Comparison of ENCODE assay signal across 15 cellular contexts in the genomic region with DNA sequence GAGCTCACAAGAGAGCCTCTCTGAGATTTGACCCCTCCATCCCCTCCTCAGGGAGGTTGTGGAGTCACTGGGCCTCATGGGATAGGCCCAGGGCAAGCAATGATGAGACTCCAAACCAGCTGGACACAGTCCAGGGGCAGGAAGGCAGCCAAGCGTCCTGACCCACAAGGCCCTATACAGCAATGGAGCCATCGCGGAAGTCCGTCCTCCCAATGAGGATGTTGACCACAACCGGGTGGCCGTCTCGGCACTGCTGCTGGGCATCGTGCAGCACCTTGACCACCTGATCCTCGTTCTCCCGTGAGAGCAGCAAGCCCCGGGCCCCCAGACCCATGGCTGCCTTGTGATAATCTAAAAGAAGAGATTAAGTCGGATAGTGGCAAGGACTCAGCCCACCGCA. TPM values are rescaled to one million over a fixed set of nuclear protein-coding genes. Genes with fewer than 3 reads are reported as not detected.
DNase-seq lines count a peak whose midpoint lies in the region; ATAC-seq and TF ChIP-seq lines count a peak whose summit lies in the region.
"Had no signal": no experiment of that assay in that cellular context is flagged by ENCODE, and none has a peak within 500 bp of the region (broad histone marks: within the 10 kb centered on the region; RNA-seq: fewer than 3 reads in every experiment).

No MANE protein-coding gene starts in this region.

- no peaks in the 10 kb centered on the region for H3K9me3 ChIP-seq in colonic mucosa
- no peaks in the 10 kb centered on the region for H3K9me3 ChIP-seq in left ventricle myocardium inferior (replicated peaks)
- no peaks in the 10 kb centered on the region for H3K9me3 ChIP-seq in CD8-positive, alpha-beta T cell (ENCODE audit: low read length)

- H3K4me3 ChIP-seq in colonic mucosa, result no peak overlapping the region
- no peak overlapping the region for H3K4me3 ChIP-seq in left ventricle myocardium inferior
- H3K4me3 ChIP-seq in CD8-positive, alpha-beta T cell (ENCODE audit: low read depth, low read length), result no peak overlapping the region
- no peak overlapping the region for H3K4me3 ChIP-seq in GM23338
- H3K4me3 ChIP-seq: K562 had no signal

- H3K36me3 ChIP-seq in colonic mucosa, result peaks cover 30% of the 10 kb centered on the region
- peaks cover 100% of the 10 kb centered on the region for H3K36me3 ChIP-seq in left ventricle myocardium inferior
- peaks cover 32% of the 10 kb centered on the region for H3K36me3 ChIP-seq in CD8-positive, alpha-beta T cell (ENCODE audit: insufficient read depth, low read length)
- peaks cover 32% of the 10 kb centered on the region for H3K36me3 ChIP-seq in GM23338 (ENCODE audit: insufficient read depth)

- no peaks in the 10 kb centered on the region for H3K9me2 ChIP-seq in GM23338 (ENCODE audit: insufficient read depth)

- CTCF ChIA-PET in CD8-positive, alpha-beta T cell (lab: Charles Lee), result interaction anchor here (0.9 to 1.3 kb wide), 2 partner anchors 17 to 34 kb away, joined by 5 read pairs; no protein-coding TSS in a partner anchor

- H3K79me2 ChIP-seq in GM23338 (replicated peaks; ENCODE audit: insufficient read depth), result no peaks in the 10 kb centered on the region

- H4K20me1 ChIP-seq in GM23338 (replicated peaks; ENCODE audit: insufficient read depth), result peaks cover 4% of the 10 kb centered on the region; the same call in 1 of the 2 replicates

- H3K4me1 ChIP-seq in colonic mucosa (no peaks in the 10 kb centered on the region), left ventricle myocardium inferior (peaks cover 38% of the 10 kb centered on the region), GM23338 (ENCODE audit: insufficient read depth) (no peaks in the 10 kb centered on the region)
- H3K4me1 ChIP-seq in CD8-positive, alpha-beta T cell (ENCODE audit: insufficient read depth, low read length), result no peaks in the 10 kb centered on the region

- TF ChIP-seq CTCF in colonic mucosa (IDR thresholded peaks at IDR 0.05) (no peak), left ventricle myocardium inferior (IDR thresholded peaks at IDR 0.05; ENCODE audit: borderline replicate concordance) (no peak), progenitor cell of endocrine pancreas (IDR thresholded peaks at IDR 0.05; ENCODE audit: unreplicated experiment) (no peak), GM23338 (conservative IDR thresholded peaks at IDR 0.05; ENCODE audit: low read depth in 2 of 2) (no peak)
- no peak for TF ChIP-seq CTCF in CD8-positive, alpha-beta T cell (IDR thresholded peaks at IDR 0.05)

- POLR2A ChIA-PET in CD8-positive, alpha-beta T cell (lab: Charles Lee), result no interaction called here

- H3K9ac ChIP-seq in colonic mucosa (ENCODE audit: low read depth in 2 of 2, low read length in 2 of 2), result no peak overlapping the region

- H3K27ac Mint-ChIP-seq in progenitor cell of endocrine pancreas (peak overlapping the region; percentile 69), GM23338 (no peak overlapping the region)
- H3K27ac Mint-ChIP-seq in CD8-positive, alpha-beta T cell, result no peak overlapping the region
- H3K27ac Mint-ChIP-seq: activated CD4-positive, alpha-beta memory T cell treated with anti-CD3 and anti-CD28 coated beads for 36 hours; stimulated activated naive CD8-positive, alpha-beta T cell treated with anti-CD3 and anti-CD28 coated beads, Interleukin-15, Interleukin-2, amounts not matched to agents 100 ng/mL and 50 ng/mL, for 24 hours had no signal

- no peak for ATAC-seq in CD8-positive, alpha-beta T cell
- ATAC-seq in GM23338 (no peak), GM21576 (IDR thresholded peaks at IDR 0.05; ENCODE audit: unreplicated experiment) (no peak)
- ATAC-seq: K562 had no signal

- no peaks in the 10 kb centered on the region for H3K27me3 ChIP-seq in colonic mucosa
- no peaks in the 10 kb centered on the region for H3K27me3 ChIP-seq in left ventricle myocardium inferior (ENCODE audit: low read depth)
- no peaks in the 10 kb centered on the region for H3K27me3 ChIP-seq in CD8-positive, alpha-beta T cell (ENCODE audit: insufficient read depth, low read length)
- H3K27me3 ChIP-seq in GM23338 (ENCODE audit: insufficient read depth), result no peaks in the 10 kb centered on the region

- no peak overlapping the region for H2AFZ ChIP-seq in GM23338

- intact Hi-C loops in colonic mucosa (cut with DNase I), result no loop called here
- intact Hi-C loops in left ventricle myocardium inferior (cut with micrococcal nuclease), result no loop called here
- intact Hi-C loops in CD8-positive, alpha-beta T cell (cut with DNase I, micrococcal nuclease), result no loop called here

- peaks cover 14% of the 10 kb centered on the region for H3K36me3 Mint-ChIP-seq in progenitor cell of endocrine pancreas (ENCODE audit: insufficient read depth)
- H3K36me3 Mint-ChIP-seq in CD8-positive, alpha-beta T cell, result peaks cover 53% of the 10 kb centered on the region
- H3K36me3 Mint-ChIP-seq in GM23338 (ENCODE audit: low read depth), result peaks cover 84% of the 10 kb centered on the region

- peak; percentile 70 for DNase-seq in AG20443 (ENCODE audit: low spot score)
- peak; percentile 53 for DNase-seq in colonic mucosa
- peak; percentile 90 for DNase-seq in left ventricle myocardium inferior
- DNase-seq in progenitor cell of endocrine pancreas (ENCODE audit: low spot score, unreplicated experiment), result no peak
- no peak for DNase-seq in CD8-positive, alpha-beta T cell
- no peak for DNase-seq in GM23338 (ENCODE audit: low spot score)
- no peak for DNase-seq in SHP77 (lab: John Stamatoyannopoulos, UW)
- DNase-seq: activated CD4-positive, alpha-beta memory T cell treated with anti-CD3 and anti-CD28 coated beads for 36 hours; amniotic stem cell; glutamatergic neuron; stimulated activated CD4-positive, alpha-beta T cell treated with anti-CD3 and anti-CD28 coated beads, Interleukin-1b, Interleukin-23, amount 100 ng/mL, for 48 hours had no signal

- H3K27ac ChIP-seq in colonic mucosa (no peak overlapping the region), left ventricle myocardium inferior (replicated peaks) (peak overlapping the region; percentile 78), GM23338 (ENCODE audit: low read depth) (no peak overlapping the region)
- H3K27ac ChIP-seq in CD8-positive, alpha-beta T cell (ENCODE audit: low read depth, low read length), result no peak overlapping the region

- H3K27me3 Mint-ChIP-seq in progenitor cell of endocrine pancreas (no peaks in the 10 kb centered on the region), GM23338 (ENCODE audit: insufficient read depth, low read depth, poor library complexity) (peaks cover 8% of the 10 kb centered on the region)
- H3K27me3 Mint-ChIP-seq in CD8-positive, alpha-beta T cell (ENCODE audit: low read depth), result no peaks in the 10 kb centered on the region
- H3K27me3 Mint-ChIP-seq: activated CD4-positive, alpha-beta memory T cell treated with anti-CD3 and anti-CD28 coated beads for 36 hours; stimulated activated naive CD8-positive, alpha-beta T cell treated with anti-CD3 and anti-CD28 coated beads, Interleukin-15, Interleukin-2, amounts not matched to agents 100 ng/mL and 50 ng/mL, for 24 hours had no signal

- no peak overlapping the region for H3K4me3 Mint-ChIP-seq in progenitor cell of endocrine pancreas (ENCODE audit: low read depth)
- no peak overlapping the region for H3K4me3 Mint-ChIP-seq in CD8-positive, alpha-beta T cell
- H3K4me3 Mint-ChIP-seq in GM23338, result no peak overlapping the region
- H3K4me3 Mint-ChIP-seq: activated CD4-positive, alpha-beta memory T cell treated with anti-CD3 and anti-CD28 coated beads for 36 hours; stimulated activated naive CD8-positive, alpha-beta T cell treated with anti-CD3 and anti-CD28 coated beads, Interleukin-15, Interleukin-2, amounts not matched to agents 100 ng/mL and 50 ng/mL, for 24 hours had no signal

- peaks cover 6% of the 10 kb centered on the region; the same call in 1 of the 2 replicates for H3F3A ChIP-seq in GM23338 (replicated peaks; ENCODE audit: low read depth)

- H3K4me1 Mint-ChIP-seq in progenitor cell of endocrine pancreas (ENCODE audit: low read depth) (no peaks in the 10 kb centered on the region), GM23338 (no peaks in the 10 kb centered on the region; the same call in 2 of the 3 replicates)
- H3K4me1 Mint-ChIP-seq in CD8-positive, alpha-beta T cell (ENCODE audit: low read depth), result no peaks in the 10 kb centered on the region

- H3K4me2 ChIP-seq in GM23338, result no peak overlapping the region

- H3K9me3 Mint-ChIP-seq in progenitor cell of endocrine pancreas (ENCODE audit: low read depth), result no peaks in the 10 kb centered on the region
- no peaks in the 10 kb centered on the region for H3K9me3 Mint-ChIP-seq in CD8-positive, alpha-beta T cell
- no peaks in the 10 kb centered on the region; the same call in 2 of the 3 replicates for H3K9me3 Mint-ChIP-seq in GM23338
- H3K9me3 Mint-ChIP-seq: activated CD4-positive, alpha-beta memory T cell treated with anti-CD3 and anti-CD28 coated beads for 36 hours; stimulated activated naive CD8-positive, alpha-beta T cell treated with anti-CD3 and anti-CD28 coated beads, Interleukin-15, Interleukin-2, amounts not matched to agents 100 ng/mL and 50 ng/mL, for 24 hours had no signal

RNA-seq across cellular contexts. Expression of gene SYDE1, which starts 7.9 kb away (rescaled TPM):
- 1 to 10 TPM; 1.8 to 5.8 TPM for total RNA-seq in colonic mucosa
- total RNA-seq in left ventricle myocardium inferior, result 13.1 TPM
- total RNA-seq in progenitor cell of endocrine pancreas, result 5.0 and 5.7 TPM in 2 replicates
- not detected for total RNA-seq in CD8-positive, alpha-beta T cell
- total RNA-seq in GM23338 (2014; rRNA removed; shearing (Covaris generic)), result 14.3 and 21.4 TPM in 2 replicates
- 3.4 and 4.1 TPM in 2 replicates for polyA plus RNA-seq in GM23338 (2016; fragmentation: Nextera tagmentation; extraction: Ambion mirVana)
- polyA plus RNA-seq: K562 had no signal

RNA-seq across cellular contexts. Expression of gene OR1I1, which starts 33.1 kb away (rescaled TPM):
- total RNA-seq in colonic mucosa (not detected), left ventricle myocardium inferior (not detected), progenitor cell of endocrine pancreas (not detected in 2 replicates)
- total RNA-seq in CD8-positive, alpha-beta T cell, result not detected
- total RNA-seq in GM23338 (2014; rRNA removed; shearing (Covaris generic)), result not detected in 2 replicates
- polyA plus RNA-seq in GM23338 (2016; fragmentation: Nextera tagmentation; extraction: Ambion mirVana), result not detected in 2 replicates
- total RNA-seq: activated CD4-positive, alpha-beta memory T cell treated with anti-CD3 and anti-CD28 coated beads for 36 hours; K562; SK-MEL-5 had no signal
- polyA plus RNA-seq: K562 had no signal

Comparison
In these comparisons a context has a peak if more than half of its experiments do, and no peak if none do; other contexts are left out.
1. DNase-seq: peak in AG20443 (single experiment), colonic mucosa (single experiment) and left ventricle myocardium inferior (single experiment); none in progenitor cell of endocrine pancreas (single experiment), CD8-positive, alpha-beta T cell (0 of 7), GM23338 (single experiment) and SHP77 (0 of 2).